In genomic region chr17:7614422-7615264, GRCh38 we compare ENCODE assay signal across 8 cellular contexts. TPM values are rescaled to one million over a fixed set of nuclear protein-coding genes. Genes with fewer than 3 reads are reported as not detected.
DNase-seq lines count a peak whose midpoint lies in the region; ATAC-seq and TF ChIP-seq lines count a peak whose summit lies in the region.

FXR2 (minus strand) TSS chr17:7614897; CDS start chr17:7614532, 365 bp downstream.

- H3K9me3 Mint-ChIP-seq in activated B cell treated with CpG ODN at 0.5 μM for 24 hours = no peaks in the 10 kb centered on the region

- H3K4me3 ChIP-seq in AG09309 (ENCODE audit: control insufficient read depth, low read depth, low read length) = peak within 1 kb of the TSS; percentile 83

- peak within 1 kb of the TSS; percentile 93 for H3K27ac Mint-ChIP-seq in activated B cell treated with CpG ODN at 0.5 μM for 24 hours

- in situ Hi-C loops in GM18951 (cut with MboI; ENCODE audit: low sequenced_read_pairs, unreplicated experiment) = no loop called here

- CTCF ChIA-PET in activated B cell treated with CpG ODN at 0.5 μM for 24 hours (lab: Charles Lee) = interaction anchor here (1.1 to 1.6 kb wide), 4 partner anchors 25 to 73 kb away, joined by 3 to 7 read pairs (median 4); partner anchors contain the start of genes SENP3, SOX15 and TP53

- H3K27me3 Mint-ChIP-seq in activated B cell treated with CpG ODN at 0.5 μM for 24 hours = no peaks in the 10 kb centered on the region

- peak within 1 kb of the TSS; percentile 87 for H3K4me3 Mint-ChIP-seq in activated B cell treated with CpG ODN at 0.5 μM for 24 hours

- H3K4me1 Mint-ChIP-seq in activated B cell treated with CpG ODN at 0.5 μM for 24 hours = peaks cover 37% of the 10 kb centered on the region

- DNase-seq in AG09309 (ENCODE audit: low read depth) (peak; percentile 99), NCI-H345 (lab: John Stamatoyannopoulos, UW) (peak; percentile 98), activated B cell treated with CpG ODN at 0.5 μM for 24 hours (peak; percentile 97), caudate nucleus (lab: John Stamatoyannopoulos, UW) (peak; percentile 93 to 100 (median 99)), iPS-NIHi7 (ENCODE audit: extremely low spot score) (peak; percentile 98), smooth muscle cell of the brain vasculature (ENCODE audit: low read depth, low spot score) (peak; percentile 100)

- POLR2A ChIA-PET in activated B cell treated with CpG ODN at 0.5 μM for 24 hours (lab: Charles Lee) = interaction anchor here (0.6 to 6.1 kb wide), 16 partner anchors 12 to 571 kb away, joined by 3 to 109 read pairs (median 3); partner anchors contain the start of genes ACADVL, ACAP1, ATP1B2 and CD68

- intact Hi-C loops in activated B cell treated with CpG ODN at 0.5 μM for 24 hours (cut with micrococcal nuclease) = loop anchor here (1.0 to 2.0 kb wide), 9 partner anchors 13 to 242 kb away; partner anchors contain the start of genes ATP1B2, MPDU1, NAA38 and SAT2

- TF ChIP-seq CTCF in AG09309 (IDR thresholded peaks at IDR 0.05; ENCODE audit: control insufficient read depth, insufficient read depth, low read depth, low read length, missing control alignments) (peak; percentile 64), activated B cell treated with CpG ODN at 0.5 μM for 24 hours (IDR thresholded peaks at IDR 0.05) (no peak)

- H3K36me3 Mint-ChIP-seq in activated B cell treated with CpG ODN at 0.5 μM for 24 hours (ENCODE audit: low read depth) = peaks cover 15% of the 10 kb centered on the region

- TF ChIP-seq POLR2A in GM18951 (IDR thresholded peaks at IDR 0.05; ENCODE audit: extremely low read depth, insufficient read depth, insufficient read length) = peak; percentile 77

- ATAC-seq in HG03196 (IDR thresholded peaks at IDR 0.05; ENCODE audit: unreplicated experiment) (peak; percentile 89), activated B cell treated with CpG ODN at 0.5 μM for 24 hours (ENCODE audit: low read depth) (peak; percentile 93)

- peak within 1 kb of the TSS; percentile 91 for H3K27ac ChIP-seq in caudate nucleus (ENCODE audit: low read depth, low read length)

RNA-seq across cellular contexts. Expression of gene FXR2, which starts in this region (rescaled TPM):
- 27.5 and 32.4 TPM in 2 replicates for total RNA-seq in activated B cell treated with CpG ODN at 0.5 μM for 24 hours

Comparison
In these comparisons a context has a peak if more than half of its experiments do, and no peak if none do; other contexts are left out.
1. Peak in every context shown above with its lines: DNase-seq, ATAC-seq, H3K4me3 ChIP-seq and H3K27ac ChIP-seq.